Comparison of ENCODE assay signal across 1 cellular context in genomic region chr17:59565959-59566324, GRCh38.
TF ChIP-seq lines count a peak whose summit lies in the region.

No MANE protein-coding gene starts in this region.

TF ChIP-seq in HepG2, 621 proteins besides CTCF, POLR2A, EP300 and RAD21 (continued from another document):
- TF ChIP-seq PCBP1 (IDR thresholded peaks at IDR 0.05; ENCODE audit: borderline replicate concordance, low read depth, low read length) = no peak
- no peak for TF ChIP-seq CHCHD3 (CRISPR knock-in tag; IDR thresholded peaks at IDR 0.05)
- TF ChIP-seq XRCC5 (optimal IDR thresholded peaks at IDR 0.05; ENCODE audit: low read length) = no peak
- no peak for TF ChIP-seq ZNF749 (CRISPR knock-in tag; IDR thresholded peaks at IDR 0.05; ENCODE audit: borderline replicate concordance)
- no peak for TF ChIP-seq FLYWCH1 (CRISPR knock-in tag; IDR thresholded peaks at IDR 0.05)
- TF ChIP-seq ZNF678 (CRISPR knock-in tag; IDR thresholded peaks at IDR 0.05) = no peak
- TF ChIP-seq BRCA1 (CRISPR knock-in tag; IDR thresholded peaks at IDR 0.05) = 0 out of 2 replicates have a peak, but pooled peaks have one; percentile 20
- peak; percentile 11 for TF ChIP-seq ZNF501 (CRISPR knock-in tag; IDR thresholded peaks at IDR 0.05)
- no peak for TF ChIP-seq ZSCAN29 (CRISPR knock-in tag; conservative IDR thresholded peaks at IDR 0.05)
- TF ChIP-seq HBP1 (CRISPR knock-in tag; IDR thresholded peaks at IDR 0.05; ENCODE audit: low read depth) = no peak
- no peak for TF ChIP-seq TCF7 (IDR thresholded peaks at IDR 0.05; ENCODE audit: low read depth)
- no peak for TF ChIP-seq ZNF138 (CRISPR knock-in tag; IDR thresholded peaks at IDR 0.05; ENCODE audit: low read depth)
- TF ChIP-seq ZNF550 (CRISPR knock-in tag; IDR thresholded peaks at IDR 0.05; ENCODE audit: borderline replicate concordance) = no peak
- no peak for TF ChIP-seq SOX13 (IDR thresholded peaks at IDR 0.05)
- no peak for TF ChIP-seq SOX13 (CRISPR knock-in tag; conservative IDR thresholded peaks at IDR 0.05 in 1 of 2, IDR thresholded peaks at IDR 0.05 in 1 of 2)
- TF ChIP-seq ZNF24 (IDR thresholded peaks at IDR 0.05) = no peak
- 0 out of 2 replicates have a peak, but pooled peaks have one; percentile 27 for TF ChIP-seq MAFG (CRISPR knock-in tag; IDR thresholded peaks at IDR 0.05)
- no peak for TF ChIP-seq ZC3H13 (CRISPR knock-in tag; IDR thresholded peaks at IDR 0.05)
- no peak for TF ChIP-seq SOX6 (IDR thresholded peaks at IDR 0.05)
- no peak for TF ChIP-seq SOX6 (CRISPR knock-in tag; IDR thresholded peaks at IDR 0.05)
- peak; percentile 24; the same call in 1 of the 2 replicates for TF ChIP-seq TRAFD1 (CRISPR knock-in tag; IDR thresholded peaks at IDR 0.05; ENCODE audit: borderline replicate concordance)
- no peak for TF ChIP-seq JUN (CRISPR knock-in tag; IDR thresholded peaks at IDR 0.05)
- no peak for TF ChIP-seq ARID3A (IDR thresholded peaks at IDR 0.05; ENCODE audit: low read depth, low read length)
- TF ChIP-seq ZNF704 (CRISPR knock-in tag; IDR thresholded peaks at IDR 0.05; ENCODE audit: borderline replicate concordance) = no peak
- TF ChIP-seq ZFP91 (CRISPR knock-in tag; IDR thresholded peaks at IDR 0.05; ENCODE audit: borderline replicate concordance) = no peak
- TF ChIP-seq TFE3 (CRISPR knock-in tag; IDR thresholded peaks at IDR 0.05) = no peak
- no peak for TF ChIP-seq PHF8 (CRISPR knock-in tag; IDR thresholded peaks at IDR 0.05)
- no peak for TF ChIP-seq ZNF263 (CRISPR knock-in tag; IDR thresholded peaks at IDR 0.05)
- TF ChIP-seq HMGXB3 (CRISPR knock-in tag; IDR thresholded peaks at IDR 0.05; ENCODE audit: borderline replicate concordance) = no peak
- no peak for TF ChIP-seq HHEX (CRISPR knock-in tag; IDR thresholded peaks at IDR 0.05)
- TF ChIP-seq SNAPC5 (CRISPR knock-in tag; IDR thresholded peaks at IDR 0.05; ENCODE audit: borderline replicate concordance) = no peak
- TF ChIP-seq MLX (CRISPR knock-in tag; IDR thresholded peaks at IDR 0.05) = no peak
- TF ChIP-seq STAT6 (CRISPR knock-in tag; IDR thresholded peaks at IDR 0.05; ENCODE audit: borderline replicate concordance) = no peak; the same call in 1 of the 2 replicates
- no peak for TF ChIP-seq ZSCAN21 (CRISPR knock-in tag; IDR thresholded peaks at IDR 0.05; ENCODE audit: borderline replicate concordance)
- TF ChIP-seq TCF12 (IDR thresholded peaks at IDR 0.05) = no peak
- TF ChIP-seq TCF12 (CRISPR knock-in tag; IDR thresholded peaks at IDR 0.05) = no peak
- TF ChIP-seq MXD1 (CRISPR knock-in tag; IDR thresholded peaks at IDR 0.05) = no peak
- peak; percentile 75 for TF ChIP-seq ZNF143 (CRISPR knock-in tag; IDR thresholded peaks at IDR 0.05)
- TF ChIP-seq TGIF2 (CRISPR knock-in tag; IDR thresholded peaks at IDR 0.05) = no peak
- TF ChIP-seq YY1 (IDR thresholded peaks at IDR 0.05; ENCODE audit: insufficient read depth, insufficient replicate concordance, low read depth, low read length) = no peak
TF ChIP-seq in HepG2: peak in this region for 24.
